8 cellular contexts compared by ENCODE assay signal in genomic region chr9:109320734-109321448, GRCh38. TPM values are rescaled to one million over a fixed set of nuclear protein-coding genes. Genes with fewer than 3 reads are reported as not detected.
A peak's percentile ranks its signal among the peaks of the same experiment; 100 is the strongest.
DNase-seq lines count a peak whose midpoint lies in the region; ATAC-seq and TF ChIP-seq lines count a peak whose summit lies in the region.

TSS of gene EPB41L4B (minus strand) at chr9:109321059. CDS start at chr9:109320446, 613 bp downstream.

- peak in 12 of 14 donors; percentile 23 to 79 (median 58) for DNase-seq in C1 segment of cervical spinal cord (lab: John Stamatoyannopoulos, UW)
- DNase-seq in NCI-H748 (lab: John Stamatoyannopoulos, UW; ENCODE audit: unreplicated experiment): peak; percentile 95
- DNase-seq in activated CD8-positive, alpha-beta T cell treated with anti-CD3 and anti-CD28 coated beads for 36 hours: peak; percentile 95
- DNase-seq in effector CD4-positive, alpha-beta T cell: peak; percentile 75
- DNase-seq in lung microvascular endothelial cell (ENCODE audit: low read depth in 2 of 2): peak; percentile 84 to 93
- peak; percentile 75 to 86 (median 82) for DNase-seq in stimulated activated CD4-positive, alpha-beta T cell treated with anti-CD3 and anti-CD28 coated beads, TNF-alpha, amount 100 ng/mL, for 4 hours (ENCODE audit: low read depth in 3 of 3)

- H3K27me3 Mint-ChIP-seq in activated CD8-positive, alpha-beta T cell treated with anti-CD3 and anti-CD28 coated beads for 36 hours: peaks cover 51% of the 10 kb centered on the region

- H3K36me3 Mint-ChIP-seq in activated CD8-positive, alpha-beta T cell treated with anti-CD3 and anti-CD28 coated beads for 36 hours (ENCODE audit: low read depth): no peaks in the 10 kb centered on the region

- peak within 1 kb of the TSS; percentile 52 for H3K4me3 Mint-ChIP-seq in activated CD8-positive, alpha-beta T cell treated with anti-CD3 and anti-CD28 coated beads for 36 hours

- peaks cover 11% of the 10 kb centered on the region for H3K4me1 Mint-ChIP-seq in activated CD8-positive, alpha-beta T cell treated with anti-CD3 and anti-CD28 coated beads for 36 hours (ENCODE audit: low read depth)

- intact Hi-C loops in activated CD8-positive, alpha-beta T cell treated with anti-CD3 and anti-CD28 coated beads for 36 hours (cut with micrococcal nuclease): no loop called here

- ATAC-seq in GM19372 (IDR thresholded peaks at IDR 0.05; ENCODE audit: low read depth, unreplicated experiment) (peak; percentile 97), HG03469 (IDR thresholded peaks at IDR 0.05; ENCODE audit: unreplicated experiment) (peak; percentile 86)
- ATAC-seq in activated CD8-positive, alpha-beta T cell treated with anti-CD3 and anti-CD28 coated beads for 36 hours: peak; percentile 97

- POLR2A ChIA-PET in activated CD8-positive, alpha-beta T cell treated with anti-CD3 and anti-CD28 coated beads for 36 hours (lab: Charles Lee): no interaction called here

- TF ChIP-seq CTCF in activated CD8-positive, alpha-beta T cell treated with anti-CD3 and anti-CD28 coated beads for 36 hours (IDR thresholded peaks at IDR 0.05): peak; percentile 94

- CTCF ChIA-PET in activated CD8-positive, alpha-beta T cell treated with anti-CD3 and anti-CD28 coated beads for 36 hours (lab: Charles Lee): interaction anchor here (0.6 to 0.9 kb wide), 3 partner anchors 65 to 122 kb away, joined by 3 read pairs; no protein-coding TSS in a partner anchor

- no peak within 1 kb of the TSS for H3K27ac Mint-ChIP-seq in activated CD8-positive, alpha-beta T cell treated with anti-CD3 and anti-CD28 coated beads for 36 hours

- H3K9me3 Mint-ChIP-seq in activated CD8-positive, alpha-beta T cell treated with anti-CD3 and anti-CD28 coated beads for 36 hours: no peaks in the 10 kb centered on the region

RNA-seq across cellular contexts. Expression of gene EPB41L4B, which starts in this region (rescaled TPM):
- under 1 TPM; 0.34 TPM for total RNA-seq in activated CD8-positive, alpha-beta T cell treated with anti-CD3 and anti-CD28 coated beads for 36 hours
- total RNA-seq in lung microvascular endothelial cell: 0.20 and 0.44 TPM in 2 replicates

Comparison
In these comparisons a context has a peak if more than half of its experiments do, and no peak if none do; other contexts are left out.
1. Peak in every context shown above with its lines: DNase-seq and ATAC-seq.
2. Peak in DNase-seq and ATAC-seq in activated CD8-positive, alpha-beta T cell treated with anti-CD3 and anti-CD28 coated beads for 36 hours; RNA of the gene not detected or under 1 TPM.
3. Peak in DNase-seq in lung microvascular endothelial cell; RNA of the gene not detected or under 1 TPM.